In genomic region chr17:7497228-7497627, GRCh38 we compare ENCODE assay signal across 17 cellular contexts. TPM values are rescaled to one million over a fixed set of nuclear protein-coding genes. Genes with fewer than 3 reads are reported as not detected.
DNase-seq lines count a peak whose midpoint lies in the region; ATAC-seq and TF ChIP-seq lines count a peak whose summit lies in the region.
"Had no signal": no experiment of that assay in that cellular context is flagged by ENCODE, and none has a peak within 500 bp of the region (broad histone marks: within the 10 kb centered on the region; RNA-seq: fewer than 3 reads in every experiment).

No MANE protein-coding gene starts in this region.

- in situ Hi-C loops in G401 (cut with HindIII; ENCODE audit: low sequenced_read_pairs) = loop anchor here (25.0 kb wide), 1 partner anchor 110 kb away; the partner anchor contains the start of genes PLSCR3 and TNK1

- intact Hi-C loops in heart left ventricle (cut with DNase I) = no loop called here

- no peaks in the 10 kb centered on the region for H3K27me3 Mint-ChIP-seq in activated T-helper 17 cell treated with anti-CD3 and anti-CD28 coated beads, Interleukin-2, amount 50 U/mL, for 72 hours
- H3K27me3 Mint-ChIP-seq in progenitor cell of endocrine pancreas = no peaks in the 10 kb centered on the region

- peak overlapping the region; percentile 28 for H3K27ac Mint-ChIP-seq in activated T-helper 17 cell treated with anti-CD3 and anti-CD28 coated beads, Interleukin-2, amount 50 U/mL, for 72 hours
- H3K27ac Mint-ChIP-seq in progenitor cell of endocrine pancreas = peak overlapping the region; percentile 80

- H3K27me3 ChIP-seq in heart left ventricle = no peaks in the 10 kb centered on the region
- H3K27me3 ChIP-seq: foreskin keratinocyte had no signal

- TF ChIP-seq POLR2A in heart left ventricle (IDR thresholded peaks at IDR 0.05) = no peak

- DNase-seq in heart left ventricle (peak in 3 of 5 donors; percentile 43 to 79 (median 45)), progenitor cell of endocrine pancreas (ENCODE audit: low spot score, unreplicated experiment) (no peak), G401 (ENCODE audit: low spot score) (no peak)
- DNase-seq in activated CD4-positive, alpha-beta T cell treated with anti-CD3 and anti-CD28 coated beads for 4 hours = no peak
- DNase-seq in activated CD8-positive, alpha-beta memory T cell treated with anti-CD3 and anti-CD28 coated beads, Interleukin-2, amount 50 U/mL, for 4 hours = no peak
- DNase-seq: activated CD4-positive, CD25-positive, alpha-beta regulatory T cell; anterior cingulate cortex; COR-L47; EL; foreskin keratinocyte; NCI-H1417 treated with DMSO at 0.1 percent for 48 hours; NCI-H82; PC-9 had no signal

- peaks cover 100% of the 10 kb centered on the region for H3K36me3 Mint-ChIP-seq in activated T-helper 17 cell treated with anti-CD3 and anti-CD28 coated beads, Interleukin-2, amount 50 U/mL, for 72 hours (ENCODE audit: low read depth)
- H3K36me3 Mint-ChIP-seq in progenitor cell of endocrine pancreas (ENCODE audit: insufficient read depth) = peaks cover 32% of the 10 kb centered on the region

- WGBS in heart left ventricle, 4 donors = 61 to 75% (median 68%) methylated on average over 10 of the region's 10 CpGs

- peaks cover 23% of the 10 kb centered on the region for H3K4me1 Mint-ChIP-seq in activated T-helper 17 cell treated with anti-CD3 and anti-CD28 coated beads, Interleukin-2, amount 50 U/mL, for 72 hours
- H3K4me1 Mint-ChIP-seq in progenitor cell of endocrine pancreas (ENCODE audit: low read depth) = peaks cover 6% of the 10 kb centered on the region

- TF ChIP-seq CTCF in heart left ventricle (IDR thresholded peaks at IDR 0.05) (no peak), progenitor cell of endocrine pancreas (IDR thresholded peaks at IDR 0.05; ENCODE audit: unreplicated experiment) (no peak)

- H3K4me3 Mint-ChIP-seq in activated T-helper 17 cell treated with anti-CD3 and anti-CD28 coated beads, Interleukin-2, amount 50 U/mL, for 72 hours = no peak overlapping the region
- no peak overlapping the region for H3K4me3 Mint-ChIP-seq in progenitor cell of endocrine pancreas (ENCODE audit: low read depth)

- ATAC-seq in activated T-helper 17 cell treated with anti-CD3 and anti-CD28 coated beads, Interleukin-2, amount 50 U/mL, for 72 hours (replicated peaks) = no peak
- peak; percentile 26 to 85 (median 68) for ATAC-seq in heart left ventricle
- ATAC-seq: foreskin keratinocyte had no signal

- H3K36me3 ChIP-seq in heart left ventricle = peaks cover 16 to 74% (median 63%) of the 10 kb centered on the region in 9 donors

- no peaks in the 10 kb centered on the region for H3K9me3 ChIP-seq in heart left ventricle

- H3K4me3 ChIP-seq in heart left ventricle = peak overlapping the region in 1 of 12 donors; percentile 26
- H3K4me3 ChIP-seq: PC-9, smooth muscle cell had no signal

- H3K9me3 Mint-ChIP-seq in activated T-helper 17 cell treated with anti-CD3 and anti-CD28 coated beads, Interleukin-2, amount 50 U/mL, for 72 hours = no peaks in the 10 kb centered on the region
- no peaks in the 10 kb centered on the region for H3K9me3 Mint-ChIP-seq in progenitor cell of endocrine pancreas (ENCODE audit: low read depth)

- peaks cover 0 to 49% (median 13%) of the 10 kb centered on the region in 12 donors for H3K4me1 ChIP-seq in heart left ventricle
- H3K4me1 ChIP-seq: foreskin keratinocyte, parathyroid adenoma had no signal

- peak overlapping the region; percentile 32 to 93 (median 73) for H3K27ac ChIP-seq in heart left ventricle
- H3K27ac ChIP-seq: foreskin keratinocyte, parathyroid adenoma, PC-9 had no signal

RNA-seq across cellular contexts. Expression of gene POLR2A, which starts 13.1 kb away (rescaled TPM):
- total RNA-seq in activated T-helper 17 cell treated with anti-CD3 and anti-CD28 coated beads, Interleukin-2, amount 50 U/mL, for 72 hours = 100 to 1,000 TPM; 256 to 308 TPM
- total RNA-seq in heart left ventricle (10 to 100 TPM; 31.4 to 77.6 (median 50.7) TPM), progenitor cell of endocrine pancreas (195 and 210 TPM in 2 replicates)
- polyA plus RNA-seq in heart left ventricle = 10 to 100 TPM; 17.3 to 18.5 TPM
- total RNA-seq in G401 (2014; rRNA removed; shearing (Covaris generic)) = 52.7 and 52.8 TPM in 2 replicates

RNA-seq across cellular contexts. Expression of gene SLC35G6, which starts 16.0 kb away (rescaled TPM):
- not detected for total RNA-seq in activated T-helper 17 cell treated with anti-CD3 and anti-CD28 coated beads, Interleukin-2, amount 50 U/mL, for 72 hours
- not detected for total RNA-seq in heart left ventricle
- under 1 TPM in 1 of 2 donors, not detected in 1; 0.08 TPM for polyA plus RNA-seq in heart left ventricle
- not detected in 2 replicates for total RNA-seq in progenitor cell of endocrine pancreas
- not detected in 2 replicates for total RNA-seq in G401 (2014; rRNA removed; shearing (Covaris generic))
- total RNA-seq: foreskin keratinocyte, PC-9, smooth muscle cell, temporal lobe had no signal
- polyA plus RNA-seq: foreskin keratinocyte, smooth muscle cell had no signal

RNA-seq across cellular contexts. Expression of gene ZBTB4, which starts 17.8 kb away (rescaled TPM):
- total RNA-seq in activated T-helper 17 cell treated with anti-CD3 and anti-CD28 coated beads, Interleukin-2, amount 50 U/mL, for 72 hours = 10 to 100 TPM; 18.9 to 27.5 TPM
- 10 to 100 TPM; 51.8 to 77.2 (median 59.5) TPM for total RNA-seq in heart left ventricle
- 10 to 100 TPM; 29.3 to 35.3 TPM for polyA plus RNA-seq in heart left ventricle
- total RNA-seq in progenitor cell of endocrine pancreas = 26.8 and 28.4 TPM in 2 replicates
- total RNA-seq in G401 (2014; rRNA removed; shearing (Covaris generic)) = 4.1 and 4.4 TPM in 2 replicates

RNA-seq across cellular contexts. Expression of gene TNFSF12, which starts 51.6 kb away (rescaled TPM):
- 10 to 100 TPM; 27.4 to 44.2 TPM for total RNA-seq in activated T-helper 17 cell treated with anti-CD3 and anti-CD28 coated beads, Interleukin-2, amount 50 U/mL, for 72 hours
- total RNA-seq in heart left ventricle (10 to 100 TPM; 20.3 to 49.5 (median 35.1) TPM), progenitor cell of endocrine pancreas (9.4 and 10.7 TPM in 2 replicates)
- polyA plus RNA-seq in heart left ventricle = 10 to 100 TPM; 19.6 to 36.8 TPM
- not detected in 2 replicates for total RNA-seq in G401 (2014; rRNA removed; shearing (Covaris generic))

RNA-seq across cellular contexts. Expression of gene CHRNB1, which starts 52.4 kb away (rescaled TPM):
- 10 to 100 TPM; 10.9 to 13.0 TPM for total RNA-seq in activated T-helper 17 cell treated with anti-CD3 and anti-CD28 coated beads, Interleukin-2, amount 50 U/mL, for 72 hours
- 10 to 100 TPM in 7 of 9 donors, 1 to 10 TPM in 2; 8.2 to 14.2 (median 11.0) TPM for total RNA-seq in heart left ventricle
- 10 to 100 TPM; 11.2 to 27.3 TPM for polyA plus RNA-seq in heart left ventricle
- 17.2 and 19.1 TPM in 2 replicates for total RNA-seq in progenitor cell of endocrine pancreas
- 7.6 and 24.0 TPM in 2 replicates for total RNA-seq in G401 (2014; rRNA removed; shearing (Covaris generic))

Comparison
In these comparisons a context has a peak if more than half of its experiments do, and no peak if none do; other contexts are left out.
1. DNase-seq: peak in heart left ventricle (3 of 5); none in progenitor cell of endocrine pancreas (single experiment), G401 (single experiment), activated CD4-positive, alpha-beta T cell treated with anti-CD3 and anti-CD28 coated beads for 4 hours (0 of 2) and activated CD8-positive, alpha-beta memory T cell treated with anti-CD3 and anti-CD28 coated beads, Interleukin-2, amount 50 U/mL, for 4 hours (single experiment).